Comparison of ENCODE assay signal across 16 cellular contexts in the genomic region with DNA sequence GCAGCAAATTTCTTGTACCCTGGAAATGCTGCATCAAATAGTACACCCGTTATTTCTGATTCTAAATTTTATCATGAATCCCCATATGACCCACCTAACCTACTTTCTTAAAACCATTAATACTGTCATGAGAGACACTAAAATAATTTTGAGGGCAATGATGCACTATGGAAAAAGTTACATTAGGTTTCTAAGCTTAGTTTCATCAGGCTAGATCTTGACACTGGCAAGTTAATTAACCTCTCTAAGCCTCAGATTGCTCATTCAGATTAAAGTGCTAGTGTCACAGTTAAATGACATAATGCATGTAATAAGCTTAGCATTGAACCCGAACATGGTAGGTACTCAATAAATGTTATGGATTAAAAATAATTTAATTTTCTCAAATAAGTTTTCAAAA.
"Had no signal": no experiment of that assay in that cellular context is flagged by ENCODE, and none has a peak within 500 bp of the region (broad histone marks: within the 10 kb centered on the region; RNA-seq: fewer than 3 reads in every experiment).

No MANE protein-coding gene starts in this region.

- ATAC-seq: stimulated activated memory B cell treated with anti-CD40 and anti-IgM and Interleukin-4, amounts not matched to agents 10 μg/mL and 1 μg/mL and 100 μg/mL, for 72 hours had no signal

- DNase-seq: activated CD4-positive, alpha-beta T cell treated with anti-CD3 and anti-CD28 coated beads for 1 hour; activated CD4-positive, alpha-beta T cell treated with anti-CD3 and anti-CD28 coated beads, Interleukin-2, amount 50 U/mL, for 48 hours; activated T-cell treated with anti-CD3 and anti-CD28 coated beads for 4 hours; amygdala; effector memory CD8-positive, alpha-beta T cell; hypothalamus; nephron progenitor cell; nucleus accumbens; posterior cingulate gyrus; sigmoid colon; stimulated activated CD4-positive, alpha-beta T cell treated with anti-CD3 and anti-CD28 coated beads, Interleukin-4, amount 100 ng/mL, for 24 hours; T-helper 2 cell; WERI-Rb-1 had no signal

- H3K4me3 Mint-ChIP-seq: activated naive CD8-positive, alpha-beta T cell; activated T-helper 1 cell treated with anti-CD3 and anti-CD28 coated beads, Interleukin-12 subunit alpha, Interleukin-12 subunit beta, Interleukin-2, Interleukin-4 antibody, amounts not matched to agents 30 ng/mL and 10 ng/mL and 1 ng/mL, durations not matched to agents 14 hours and 24 hours and 36 hours; effector memory CD8-positive, alpha-beta T cell; nephron progenitor cell; stimulated activated memory B cell treated with anti-CD40 and anti-IgM and Interleukin-4, amounts not matched to agents 10 μg/mL and 1 μg/mL and 100 μg/mL, for 72 hours had no signal

- H3K36me3 Mint-ChIP-seq: activated naive CD8-positive, alpha-beta T cell had no signal

- H3K9me3 Mint-ChIP-seq: activated T-helper 1 cell treated with anti-CD3 and anti-CD28 coated beads, Interleukin-12 subunit alpha, Interleukin-12 subunit beta, Interleukin-2, Interleukin-4 antibody, amounts not matched to agents 30 ng/mL and 10 ng/mL and 1 ng/mL, durations not matched to agents 14 hours and 24 hours and 36 hours; effector memory CD8-positive, alpha-beta T cell; stimulated activated memory B cell treated with anti-CD40 and anti-IgM and Interleukin-4, amounts not matched to agents 10 μg/mL and 1 μg/mL and 100 μg/mL, for 72 hours had no signal

- H3K27ac Mint-ChIP-seq: activated naive CD8-positive, alpha-beta T cell; activated T-helper 1 cell treated with anti-CD3 and anti-CD28 coated beads, Interleukin-12 subunit alpha, Interleukin-12 subunit beta, Interleukin-2, Interleukin-4 antibody, amounts not matched to agents 30 ng/mL and 10 ng/mL and 1 ng/mL, durations not matched to agents 14 hours and 24 hours and 36 hours; effector memory CD8-positive, alpha-beta T cell; nephron progenitor cell; stimulated activated memory B cell treated with anti-CD40 and anti-IgM and Interleukin-4, amounts not matched to agents 10 μg/mL and 1 μg/mL and 100 μg/mL, for 72 hours had no signal

- H3K27me3 Mint-ChIP-seq: stimulated activated memory B cell treated with anti-CD40 and anti-IgM and Interleukin-4, amounts not matched to agents 10 μg/mL and 1 μg/mL and 100 μg/mL, for 72 hours had no signal
